ENCODE assay signal across 1 cellular context in the genomic region with DNA sequence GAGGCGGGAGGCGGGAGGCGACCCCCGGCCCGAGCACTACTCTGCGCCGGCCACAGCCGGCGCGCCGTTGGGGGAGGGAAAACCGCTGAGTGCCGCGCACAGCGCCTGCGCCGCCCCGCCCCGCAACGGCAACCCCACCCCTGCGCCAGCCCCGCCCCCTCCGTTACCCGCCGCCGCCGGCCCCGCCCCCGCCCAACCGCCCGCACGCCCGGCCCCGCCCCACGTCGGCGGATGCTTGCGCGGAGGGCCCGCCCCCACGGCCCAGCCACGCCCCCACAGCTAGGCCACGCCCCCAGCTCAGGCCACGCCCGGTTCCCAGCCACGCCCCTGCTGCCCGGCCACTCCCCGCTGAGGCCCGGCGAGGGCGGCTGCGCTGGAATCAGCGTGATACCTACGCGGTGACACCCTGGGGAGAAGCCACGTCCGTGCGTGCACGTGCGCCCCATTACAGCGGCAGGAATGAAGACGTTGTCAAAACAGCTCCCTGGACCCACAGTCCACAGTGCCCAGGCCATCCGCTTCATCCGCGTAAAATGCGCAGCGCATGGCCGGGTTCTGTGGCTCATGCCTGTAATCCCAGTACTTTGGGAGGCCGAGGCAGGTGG.
TF ChIP-seq lines count a peak whose summit lies in the region.

A gene (minus strand): TSS at position 91 of the 605 bp plus-strand sequence. CDS start 152 bp downstream, outside the sequence.

TF ChIP-seq in K562, 482 proteins besides CTCF, POLR2A, EP300 and RAD21 (continued from another document and continues in another):
- TF ChIP-seq GABPB1 (CRISPR knock-in tag; IDR thresholded peaks at IDR 0.05) (peak; percentile 55; the same call in 1 of the 2 replicates), ZNF551 (CRISPR knock-in tag; IDR thresholded peaks at IDR 0.05) (no peak), ZNF174 (CRISPR knock-in tag; IDR thresholded peaks at IDR 0.05) (no peak), L3MBTL2 (IDR thresholded peaks at IDR 0.05) (peak; percentile 100), ZNF57 (CRISPR knock-in tag; IDR thresholded peaks at IDR 0.05) (no peak), PHF8 (IDR thresholded peaks at IDR 0.05; ENCODE audit: borderline replicate concordance, low read length) (no peak; the same call in 1 of the 2 replicates), ZNF282 (CRISPR knock-in tag; IDR thresholded peaks at IDR 0.05) (no peak), CBX1 (IDR thresholded peaks at IDR 0.05; ENCODE audit: low read depth) (peak; percentile 47; the same call in 1 of the 2 replicates), ZNF584 (CRISPR knock-in tag; IDR thresholded peaks at IDR 0.05; ENCODE audit: low read depth) (no peak), BRCA1 (IDR thresholded peaks at IDR 0.05) (no peak), BRCA1 (CRISPR knock-in tag; IDR thresholded peaks at IDR 0.05) (no peak), CCNT2 (IDR thresholded peaks at IDR 0.05; ENCODE audit: borderline replicate concordance, extremely low read depth, insufficient read length, low read depth, low read length) (peak; percentile 68), RBM25 (IDR thresholded peaks at IDR 0.05; ENCODE audit: low read depth, low read length, severe bottlenecking) (no peak), ZNF316 (IDR thresholded peaks at IDR 0.05) (no peak), ZNF696 (CRISPR knock-in tag; conservative IDR thresholded peaks at IDR 0.05) (no peak), MCM3 (IDR thresholded peaks at IDR 0.05) (no peak), SMAD4 (CRISPR knock-in tag; conservative IDR thresholded peaks at IDR 0.05) (no peak), BDP1 (IDR thresholded peaks at IDR 0.05; ENCODE audit: insufficient read depth, insufficient read length) (no peak), ZNF12 (CRISPR knock-in tag; IDR thresholded peaks at IDR 0.05) (no peak), CHD2 (IDR thresholded peaks at IDR 0.05; ENCODE audit: low read depth, low read length) (no peak), ELF2 (CRISPR knock-in tag; IDR thresholded peaks at IDR 0.05) (no peak), PTTG1 (tag; IDR thresholded peaks at IDR 0.05; ENCODE audit: low read depth) (no peak), MTA2 (IDR thresholded peaks at IDR 0.05; ENCODE audit: low read depth) (no peak), TOE1 (IDR thresholded peaks at IDR 0.05; ENCODE audit: borderline replicate concordance) (peak; percentile 77; the same call in 1 of the 2 replicates), TOE1 (CRISPR knock-in tag; IDR thresholded peaks at IDR 0.05; ENCODE audit: borderline replicate concordance, low read depth) (no peak), KDM2B (CRISPR knock-in tag; IDR thresholded peaks at IDR 0.05) (peak; percentile 87; the same call in 1 of the 2 replicates), ZNF717 (CRISPR knock-in tag; IDR thresholded peaks at IDR 0.05) (no peak), FUS (optimal IDR thresholded peaks at IDR 0.05; ENCODE audit: low read depth, low read length) (no peak)
- TF ChIP-seq, protein P1, sequence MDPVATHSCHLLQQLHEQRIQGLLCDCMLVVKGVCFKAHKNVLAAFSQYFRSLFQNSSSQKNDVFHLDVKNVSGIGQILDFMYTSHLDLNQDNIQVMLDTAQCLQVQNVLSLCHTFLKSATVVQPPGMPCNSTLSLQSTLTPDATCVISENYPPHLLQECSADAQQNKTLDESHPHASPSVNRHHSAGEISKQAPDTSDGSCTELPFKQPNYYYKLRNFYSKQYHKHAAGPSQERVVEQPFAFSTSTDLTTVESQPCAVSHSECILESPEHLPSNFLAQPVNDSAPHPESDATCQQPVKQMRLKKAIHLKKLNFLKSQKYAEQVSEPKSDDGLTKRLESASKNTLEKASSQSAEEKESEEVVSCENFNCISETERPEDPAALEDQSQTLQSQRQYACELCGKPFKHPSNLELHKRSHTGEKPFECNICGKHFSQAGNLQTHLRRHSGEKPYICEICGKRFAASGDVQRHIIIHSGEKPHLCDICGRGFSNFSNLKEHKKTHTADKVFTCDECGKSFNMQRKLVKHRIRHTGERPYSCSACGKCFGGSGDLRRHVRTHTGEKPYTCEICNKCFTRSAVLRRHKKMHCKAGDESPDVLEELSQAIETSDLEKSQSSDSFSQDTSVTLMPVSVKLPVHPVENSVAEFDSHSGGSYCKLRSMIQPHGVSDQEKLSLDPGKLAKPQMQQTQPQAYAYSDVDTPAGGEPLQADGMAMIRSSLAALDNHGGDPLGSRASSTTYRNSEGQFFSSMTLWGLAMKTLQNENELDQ (CRISPR knock-in tag; IDR thresholded peaks at IDR 0.05; ENCODE audit: borderline replicate concordance): no peak
- TF ChIP-seq, protein P2, sequence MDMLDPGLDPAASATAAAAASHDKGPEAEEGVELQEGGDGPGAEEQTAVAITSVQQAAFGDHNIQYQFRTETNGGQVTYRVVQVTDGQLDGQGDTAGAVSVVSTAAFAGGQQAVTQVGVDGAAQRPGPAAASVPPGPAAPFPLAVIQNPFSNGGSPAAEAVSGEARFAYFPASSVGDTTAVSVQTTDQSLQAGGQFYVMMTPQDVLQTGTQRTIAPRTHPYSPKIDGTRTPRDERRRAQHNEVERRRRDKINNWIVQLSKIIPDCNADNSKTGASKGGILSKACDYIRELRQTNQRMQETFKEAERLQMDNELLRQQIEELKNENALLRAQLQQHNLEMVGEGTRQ (CRISPR knock-in tag; IDR thresholded peaks at IDR 0.05): peak; percentile 24; the same call in 1 of the 2 replicates
- TF ChIP-seq, protein P3, sequence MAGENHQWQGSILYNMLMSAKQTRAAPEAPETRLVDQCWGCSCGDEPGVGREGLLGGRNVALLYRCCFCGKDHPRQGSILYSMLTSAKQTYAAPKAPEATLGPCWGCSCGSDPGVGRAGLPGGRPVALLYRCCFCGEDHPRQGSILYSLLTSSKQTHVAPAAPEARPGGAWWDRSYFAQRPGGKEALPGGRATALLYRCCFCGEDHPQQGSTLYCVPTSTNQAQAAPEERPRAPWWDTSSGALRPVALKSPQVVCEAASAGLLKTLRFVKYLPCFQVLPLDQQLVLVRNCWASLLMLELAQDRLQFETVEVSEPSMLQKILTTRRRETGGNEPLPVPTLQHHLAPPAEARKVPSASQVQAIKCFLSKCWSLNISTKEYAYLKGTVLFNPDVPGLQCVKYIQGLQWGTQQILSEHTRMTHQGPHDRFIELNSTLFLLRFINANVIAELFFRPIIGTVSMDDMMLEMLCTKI (IDR thresholded peaks at IDR 0.05; ENCODE audit: partially characterized antibody): no peak
- TF ChIP-seq, protein P4, sequence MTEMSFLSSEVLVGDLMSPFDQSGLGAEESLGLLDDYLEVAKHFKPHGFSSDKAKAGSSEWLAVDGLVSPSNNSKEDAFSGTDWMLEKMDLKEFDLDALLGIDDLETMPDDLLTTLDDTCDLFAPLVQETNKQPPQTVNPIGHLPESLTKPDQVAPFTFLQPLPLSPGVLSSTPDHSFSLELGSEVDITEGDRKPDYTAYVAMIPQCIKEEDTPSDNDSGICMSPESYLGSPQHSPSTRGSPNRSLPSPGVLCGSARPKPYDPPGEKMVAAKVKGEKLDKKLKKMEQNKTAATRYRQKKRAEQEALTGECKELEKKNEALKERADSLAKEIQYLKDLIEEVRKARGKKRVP (CRISPR knock-in tag; IDR thresholded peaks at IDR 0.05): 0 out of 2 replicates have a peak, but pooled peaks have one; percentile 32
- TF ChIP-seq, protein P5, sequence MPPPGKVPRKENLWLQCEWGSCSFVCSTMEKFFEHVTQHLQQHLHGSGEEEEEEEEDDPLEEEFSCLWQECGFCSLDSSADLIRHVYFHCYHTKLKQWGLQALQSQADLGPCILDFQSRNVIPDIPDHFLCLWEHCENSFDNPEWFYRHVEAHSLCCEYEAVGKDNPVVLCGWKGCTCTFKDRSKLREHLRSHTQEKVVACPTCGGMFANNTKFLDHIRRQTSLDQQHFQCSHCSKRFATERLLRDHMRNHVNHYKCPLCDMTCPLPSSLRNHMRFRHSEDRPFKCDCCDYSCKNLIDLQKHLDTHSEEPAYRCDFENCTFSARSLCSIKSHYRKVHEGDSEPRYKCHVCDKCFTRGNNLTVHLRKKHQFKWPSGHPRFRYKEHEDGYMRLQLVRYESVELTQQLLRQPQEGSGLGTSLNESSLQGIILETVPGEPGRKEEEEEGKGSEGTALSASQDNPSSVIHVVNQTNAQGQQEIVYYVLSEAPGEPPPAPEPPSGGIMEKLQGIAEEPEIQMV (tag; conservative IDR thresholded peaks at IDR 0.05; ENCODE audit: low read depth): no peak
- TF ChIP-seq, protein P6, sequence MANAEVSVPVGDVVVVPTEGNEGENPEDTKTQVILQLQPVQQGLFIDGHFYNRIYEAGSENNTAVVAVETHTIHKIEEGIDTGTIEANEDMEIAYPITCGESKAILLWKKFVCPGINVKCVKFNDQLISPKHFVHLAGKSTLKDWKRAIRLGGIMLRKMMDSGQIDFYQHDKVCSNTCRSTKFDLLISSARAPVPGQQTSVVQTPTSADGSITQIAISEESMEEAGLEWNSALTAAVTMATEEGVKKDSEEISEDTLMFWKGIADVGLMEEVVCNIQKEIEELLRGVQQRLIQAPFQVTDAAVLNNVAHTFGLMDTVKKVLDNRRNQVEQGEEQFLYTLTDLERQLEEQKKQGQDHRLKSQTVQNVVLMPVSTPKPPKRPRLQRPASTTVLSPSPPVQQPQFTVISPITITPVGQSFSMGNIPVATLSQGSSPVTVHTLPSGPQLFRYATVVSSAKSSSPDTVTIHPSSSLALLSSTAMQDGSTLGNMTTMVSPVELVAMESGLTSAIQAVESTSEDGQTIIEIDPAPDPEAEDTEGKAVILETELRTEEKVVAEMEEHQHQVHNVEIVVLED (CRISPR knock-in tag; IDR thresholded peaks at IDR 0.05): peak; percentile 98
- TF ChIP-seq, protein P7, sequence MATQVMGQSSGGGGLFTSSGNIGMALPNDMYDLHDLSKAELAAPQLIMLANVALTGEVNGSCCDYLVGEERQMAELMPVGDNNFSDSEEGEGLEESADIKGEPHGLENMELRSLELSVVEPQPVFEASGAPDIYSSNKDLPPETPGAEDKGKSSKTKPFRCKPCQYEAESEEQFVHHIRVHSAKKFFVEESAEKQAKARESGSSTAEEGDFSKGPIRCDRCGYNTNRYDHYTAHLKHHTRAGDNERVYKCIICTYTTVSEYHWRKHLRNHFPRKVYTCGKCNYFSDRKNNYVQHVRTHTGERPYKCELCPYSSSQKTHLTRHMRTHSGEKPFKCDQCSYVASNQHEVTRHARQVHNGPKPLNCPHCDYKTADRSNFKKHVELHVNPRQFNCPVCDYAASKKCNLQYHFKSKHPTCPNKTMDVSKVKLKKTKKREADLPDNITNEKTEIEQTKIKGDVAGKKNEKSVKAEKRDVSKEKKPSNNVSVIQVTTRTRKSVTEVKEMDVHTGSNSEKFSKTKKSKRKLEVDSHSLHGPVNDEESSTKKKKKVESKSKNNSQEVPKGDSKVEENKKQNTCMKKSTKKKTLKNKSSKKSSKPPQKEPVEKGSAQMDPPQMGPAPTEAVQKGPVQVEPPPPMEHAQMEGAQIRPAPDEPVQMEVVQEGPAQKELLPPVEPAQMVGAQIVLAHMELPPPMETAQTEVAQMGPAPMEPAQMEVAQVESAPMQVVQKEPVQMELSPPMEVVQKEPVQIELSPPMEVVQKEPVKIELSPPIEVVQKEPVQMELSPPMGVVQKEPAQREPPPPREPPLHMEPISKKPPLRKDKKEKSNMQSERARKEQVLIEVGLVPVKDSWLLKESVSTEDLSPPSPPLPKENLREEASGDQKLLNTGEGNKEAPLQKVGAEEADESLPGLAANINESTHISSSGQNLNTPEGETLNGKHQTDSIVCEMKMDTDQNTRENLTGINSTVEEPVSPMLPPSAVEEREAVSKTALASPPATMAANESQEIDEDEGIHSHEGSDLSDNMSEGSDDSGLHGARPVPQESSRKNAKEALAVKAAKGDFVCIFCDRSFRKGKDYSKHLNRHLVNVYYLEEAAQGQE (CRISPR knock-in tag; IDR thresholded peaks at IDR 0.05; ENCODE audit: low read depth): peak; percentile 70; the same call in 1 of the 2 replicates
- TF ChIP-seq, protein P8, sequence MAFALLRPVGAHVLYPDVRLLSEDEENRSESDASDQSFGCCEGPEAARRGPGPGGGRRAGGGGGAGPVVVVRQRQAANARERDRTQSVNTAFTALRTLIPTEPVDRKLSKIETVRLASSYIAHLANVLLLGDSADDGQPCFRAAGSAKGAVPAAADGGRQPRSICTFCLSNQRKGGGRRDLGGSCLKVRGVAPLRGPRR (CRISPR knock-in tag; IDR thresholded peaks at IDR 0.05): no peak
- TF ChIP-seq, protein P9, sequence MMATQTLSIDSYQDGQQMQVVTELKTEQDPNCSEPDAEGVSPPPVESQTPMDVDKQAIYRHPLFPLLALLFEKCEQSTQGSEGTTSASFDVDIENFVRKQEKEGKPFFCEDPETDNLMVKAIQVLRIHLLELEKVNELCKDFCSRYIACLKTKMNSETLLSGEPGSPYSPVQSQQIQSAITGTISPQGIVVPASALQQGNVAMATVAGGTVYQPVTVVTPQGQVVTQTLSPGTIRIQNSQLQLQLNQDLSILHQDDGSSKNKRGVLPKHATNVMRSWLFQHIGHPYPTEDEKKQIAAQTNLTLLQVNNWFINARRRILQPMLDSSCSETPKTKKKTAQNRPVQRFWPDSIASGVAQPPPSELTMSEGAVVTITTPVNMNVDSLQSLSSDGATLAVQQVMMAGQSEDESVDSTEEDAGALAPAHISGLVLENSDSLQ (IDR thresholded peaks at IDR 0.05): peak; percentile 65
- TF ChIP-seq, protein P10, sequence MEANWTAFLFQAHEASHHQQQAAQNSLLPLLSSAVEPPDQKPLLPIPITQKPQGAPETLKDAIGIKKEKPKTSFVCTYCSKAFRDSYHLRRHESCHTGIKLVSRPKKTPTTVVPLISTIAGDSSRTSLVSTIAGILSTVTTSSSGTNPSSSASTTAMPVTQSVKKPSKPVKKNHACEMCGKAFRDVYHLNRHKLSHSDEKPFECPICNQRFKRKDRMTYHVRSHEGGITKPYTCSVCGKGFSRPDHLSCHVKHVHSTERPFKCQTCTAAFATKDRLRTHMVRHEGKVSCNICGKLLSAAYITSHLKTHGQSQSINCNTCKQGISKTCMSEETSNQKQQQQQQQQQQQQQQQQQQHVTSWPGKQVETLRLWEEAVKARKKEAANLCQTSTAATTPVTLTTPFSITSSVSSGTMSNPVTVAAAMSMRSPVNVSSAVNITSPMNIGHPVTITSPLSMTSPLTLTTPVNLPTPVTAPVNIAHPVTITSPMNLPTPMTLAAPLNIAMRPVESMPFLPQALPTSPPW (CRISPR knock-in tag; IDR thresholded peaks at IDR 0.05): peak; percentile 77
- TF ChIP-seq, protein P11, sequence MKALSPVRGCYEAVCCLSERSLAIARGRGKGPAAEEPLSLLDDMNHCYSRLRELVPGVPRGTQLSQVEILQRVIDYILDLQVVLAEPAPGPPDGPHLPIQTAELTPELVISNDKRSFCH (CRISPR knock-in tag; IDR thresholded peaks at IDR 0.05): no peak
- TF ChIP-seq, protein P11 (tag; IDR thresholded peaks at IDR 0.05): no peak
- TF ChIP-seq, protein P12, sequence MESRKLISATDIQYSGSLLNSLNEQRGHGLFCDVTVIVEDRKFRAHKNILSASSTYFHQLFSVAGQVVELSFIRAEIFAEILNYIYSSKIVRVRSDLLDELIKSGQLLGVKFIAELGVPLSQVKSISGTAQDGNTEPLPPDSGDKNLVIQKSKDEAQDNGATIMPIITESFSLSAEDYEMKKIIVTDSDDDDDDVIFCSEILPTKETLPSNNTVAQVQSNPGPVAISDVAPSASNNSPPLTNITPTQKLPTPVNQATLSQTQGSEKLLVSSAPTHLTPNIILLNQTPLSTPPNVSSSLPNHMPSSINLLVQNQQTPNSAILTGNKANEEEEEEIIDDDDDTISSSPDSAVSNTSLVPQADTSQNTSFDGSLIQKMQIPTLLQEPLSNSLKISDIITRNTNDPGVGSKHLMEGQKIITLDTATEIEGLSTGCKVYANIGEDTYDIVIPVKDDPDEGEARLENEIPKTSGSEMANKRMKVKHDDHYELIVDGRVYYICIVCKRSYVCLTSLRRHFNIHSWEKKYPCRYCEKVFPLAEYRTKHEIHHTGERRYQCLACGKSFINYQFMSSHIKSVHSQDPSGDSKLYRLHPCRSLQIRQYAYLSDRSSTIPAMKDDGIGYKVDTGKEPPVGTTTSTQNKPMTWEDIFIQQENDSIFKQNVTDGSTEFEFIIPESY (CRISPR knock-in tag; IDR thresholded peaks at IDR 0.05): peak; percentile 11; the same call in 1 of the 2 replicates
